19 cellular contexts compared by ENCODE assay signal in the genomic region with DNA sequence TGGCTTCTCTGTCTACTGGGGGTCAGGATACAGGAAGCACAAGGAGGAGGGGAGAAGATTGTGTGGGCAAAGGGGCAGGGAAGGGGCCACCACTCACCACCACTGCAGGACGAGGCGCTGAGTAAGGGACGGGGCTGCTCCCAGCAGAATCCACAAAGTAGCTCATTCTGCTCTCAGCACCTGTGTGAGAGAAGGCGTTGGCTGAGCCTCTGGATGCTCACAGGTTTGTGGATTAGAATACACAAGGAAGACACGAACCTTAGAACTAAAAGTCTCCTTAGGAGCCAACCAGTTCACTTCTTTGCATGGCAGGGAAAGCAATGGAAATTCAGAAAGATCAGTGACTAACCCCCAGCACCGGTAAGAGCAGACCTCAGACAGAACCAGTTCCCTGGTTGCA. TPM values are rescaled to one million over a fixed set of nuclear protein-coding genes. Genes with fewer than 3 reads are reported as not detected.
A peak's percentile ranks its signal among the peaks of the same experiment; 100 is the strongest.
DNase-seq lines count a peak whose midpoint lies in the region; ATAC-seq, FAIRE-seq and TF ChIP-seq lines count a peak whose summit lies in the region.
"Had no signal": no experiment of that assay in that cellular context is flagged by ENCODE, and none has a peak within 500 bp of the region (broad histone marks: within the 10 kb centered on the region; RNA-seq: fewer than 3 reads in every experiment).

No MANE protein-coding gene starts in this region.

- H3T11ph ChIP-seq in H9 (ENCODE audit: low read length): no peak overlapping the region

- H3K27me3 Mint-ChIP-seq in H9 (ENCODE audit: low read depth): no peaks in the 10 kb centered on the region

- H2BK20ac ChIP-seq in H9 (ENCODE audit: low read depth, low read length, poor library complexity, severe bottlenecking): no peak overlapping the region
- H2BK20ac ChIP-seq in H1 (ENCODE audit: low read length): peak overlapping the region; percentile 5; the same call in 1 of the 2 replicates

- CTCF ChIA-PET in H1 (lab: Charles Lee; ENCODE audit: partially characterized antibody): interaction anchor here (0.6 to 1.7 kb wide), 3 partner anchors 19 to 100 kb away, joined by 3 to 5 read pairs (median 3); no protein-coding TSS in a partner anchor

- H3K4me3 Mint-ChIP-seq in H9: no peak overlapping the region

- DNase-seq in H9 (peak; percentile 74), H1 (ENCODE audit: low read depth in 1 of 2, low spot score in 2 of 2) (no peak), sigmoid colon (peak; percentile 40), lower leg skin (ENCODE audit: low spot score in 2 of 2) (no peak)
- DNase-seq: C1 segment of cervical spinal cord; CD8-positive, alpha-beta memory T cell; DMS53; GOT3; NCI-H1417 treated with DMSO at 0.1 percent for 48 hours; NCI-H1930; NCI-H345; NCI-H524 treated with DMSO at 0.1 percent for 48 hours; Peyer's patch had no signal

- H3K9me3 Mint-ChIP-seq in H9: peaks cover 0 to 2% of the 10 kb centered on the region in 2 experiments; a peak in 1 of 5 replicates

- no peak for TF ChIP-seq POLR2A in H1 (IDR thresholded peaks at IDR 0.05; ENCODE audit: control extremely low read depth in 1 of 2, low read depth in 2 of 2, low read length in 2 of 2)
- no peak for TF ChIP-seq POLR2A in sigmoid colon (IDR thresholded peaks at IDR 0.05)
- no peak for TF ChIP-seq POLR2A in lower leg skin (IDR thresholded peaks at IDR 0.05)

- H4K20me1 ChIP-seq in BLaER1: no peaks in the 10 kb centered on the region
- H4K20me1 ChIP-seq in H9 (ENCODE audit: control insufficient read depth, insufficient read depth, insufficient read length): no peaks in the 10 kb centered on the region
- H4K20me1 ChIP-seq in H1 (replicated peaks in 1 of 2; ENCODE audit: control insufficient read depth in 1 of 2, insufficient read depth in 2 of 2, low read length in 2 of 2): no peaks in the 10 kb centered on the region

- H3K9me3 ChIP-seq in BLaER1 (peaks cover 7% of the 10 kb centered on the region; the same call in 1 of the 2 replicates), H9 (ENCODE audit: control insufficient read depth, low read depth, low read length) (no peaks in the 10 kb centered on the region), H1 (ENCODE audit: insufficient read depth in 2 of 2, low read depth in 1 of 2, low read length in 1 of 2) (no peaks in the 10 kb centered on the region), sigmoid colon (peaks cover 0 to 1% (median 0%) of the 10 kb centered on the region in 4 donors)
- H3K9me3 ChIP-seq: Peyer's patch, SJSA1 had no signal

- H4K5ac ChIP-seq in H9 (ENCODE audit: insufficient read length, low read depth, low read length) (no peak overlapping the region), H1 (ENCODE audit: insufficient read length, low read depth, low read length) (no peak overlapping the region)

- no peak for TF ChIP-seq EP300 in H1 (IDR thresholded peaks at IDR 0.05; ENCODE audit: borderline replicate concordance in 1 of 2, low read depth in 2 of 2, low read length in 2 of 2)
- no peak for TF ChIP-seq EP300 in sigmoid colon (IDR thresholded peaks at IDR 0.05)

- H3K23me2 ChIP-seq in H9 (ENCODE audit: insufficient read length, low read depth, low read length, poor library complexity, severe bottlenecking) (no peaks in the 10 kb centered on the region), H1 (ENCODE audit: low read depth, low read length) (no peaks in the 10 kb centered on the region; the same call in 1 of the 2 replicates)

- H3K4me1 Mint-ChIP-seq in H9: peaks cover 37 to 61% of the 10 kb centered on the region in 2 experiments

- H3K56ac ChIP-seq in H9 (ENCODE audit: insufficient read length, low read depth, low read length) (no peak overlapping the region), H1 (replicated peaks; ENCODE audit: insufficient read length, low read depth, low read length) (no peak overlapping the region)

- H3K27me3 ChIP-seq in BLaER1 (no peaks in the 10 kb centered on the region), H9 (ENCODE audit: insufficient read depth, low read length) (no peaks in the 10 kb centered on the region), H1 (replicated peaks in 1 of 4; ENCODE audit: control insufficient read depth in 3 of 4, extremely low read depth in 1 of 4, insufficient read depth in 3 of 4, low read length in 3 of 4) (no peaks in the 10 kb centered on the region), sigmoid colon (no peaks in the 10 kb centered on the region)
- H3K27me3 ChIP-seq: Peyer's patch, SJSA1 had no signal

- H2AFZ ChIP-seq in H9 (ENCODE audit: low read length) (no peak overlapping the region), H1 (ENCODE audit: low read length) (no peak overlapping the region)

- peaks cover 2% of the 10 kb centered on the region; the same call in 1 of the 2 replicates for H3K79me2 ChIP-seq in H9 (ENCODE audit: insufficient read depth, low read length)
- peaks cover 0 to 8% of the 10 kb centered on the region in 2 experiments; a peak in 2 of 4 replicates for H3K79me2 ChIP-seq in H1 (ENCODE audit: control insufficient read depth in 1 of 2, insufficient read depth in 2 of 2, low read length in 2 of 2)

- H2AK5ac ChIP-seq in H9 (ENCODE audit: insufficient read length, low read length) (no peak overlapping the region), H1 (ENCODE audit: low read depth, low read length) (peak overlapping the region; percentile 45; the same call in 1 of the 2 replicates)

- H2BK5ac ChIP-seq in H9 (ENCODE audit: insufficient read length, low read length) (no peak overlapping the region), H1 (ENCODE audit: low read depth, low read length) (no peak overlapping the region; the same call in 1 of the 2 replicates)

- no peaks in the 10 kb centered on the region for H3K79me1 ChIP-seq in H9 (ENCODE audit: insufficient read depth, low read depth, low read length, poor library complexity, severe bottlenecking)
- H3K79me1 ChIP-seq in H1 (ENCODE audit: low read depth, low read length): no peaks in the 10 kb centered on the region; the same call in 1 of the 2 replicates

- H2BK15ac ChIP-seq in H9 (ENCODE audit: low read depth, low read length) (no peak overlapping the region), H1 (ENCODE audit: low read length) (no peak overlapping the region)

- H3K18ac ChIP-seq in H9 (ENCODE audit: insufficient read length, low read depth, low read length): no peak overlapping the region
- H3K18ac ChIP-seq in H1 (ENCODE audit: extremely low read depth, low read length): no peak overlapping the region

- intact Hi-C loops in sigmoid colon (cut with DNase I): no loop called here
- intact Hi-C loops in lower leg skin (cut with DNase I; ENCODE audit: low total_unique reads): no loop called here

- H3K36me3 ChIP-seq in BLaER1 (no peaks in the 10 kb centered on the region), H1 (ENCODE audit: control insufficient read depth in 2 of 4, insufficient read depth in 4 of 4, low read length in 3 of 4) (no peaks in the 10 kb centered on the region), sigmoid colon (no peaks in the 10 kb centered on the region)
- H3K36me3 ChIP-seq: Peyer's patch, SJSA1 had no signal

- peaks cover 0 to 6% (median 2%) of the 10 kb centered on the region in 3 experiments; a peak in 3 of 7 replicates for H3K36me3 Mint-ChIP-seq in H9 (ENCODE audit: insufficient read depth in 1 of 3, low read depth in 3 of 3)

- H3K23ac ChIP-seq in H9 (ENCODE audit: insufficient read length, low read depth, low read length): no peak overlapping the region
- no peak overlapping the region for H3K23ac ChIP-seq in H1 (ENCODE audit: insufficient read length)

- H2BK12ac ChIP-seq in H9 (ENCODE audit: insufficient read length, low read depth, low read length) (no peak overlapping the region), H1 (ENCODE audit: low read depth, low read length) (no peak overlapping the region)

- H3K4me3 ChIP-seq in BLaER1: no peak overlapping the region
- no peak overlapping the region for H3K4me3 ChIP-seq in H1 (ENCODE audit: extremely low read depth in 1 of 4, insufficient read depth in 2 of 4, low read depth in 3 of 4, low read length in 4 of 4)
- no peak overlapping the region for H3K4me3 ChIP-seq in sigmoid colon
- H3K4me3 ChIP-seq in lower leg skin (ENCODE audit: low read depth, poor library complexity, severe bottlenecking): no peak overlapping the region
- H3K4me3 ChIP-seq: GM12878, Peyer's patch, SJSA1 had no signal

- H3K4ac ChIP-seq in H9 (ENCODE audit: low read depth, low read length): no peak overlapping the region
- H3K4ac ChIP-seq in H1 (replicated peaks; ENCODE audit: insufficient read length, low read depth, low read length): no peak overlapping the region

- H3K27ac ChIP-seq in BLaER1 (peak overlapping the region; percentile 45; the same call in 1 of the 2 replicates), H9 (ENCODE audit: insufficient read length, low read depth, low read length) (peak overlapping the region; percentile 0), H1 (ENCODE audit: low read depth, low read length) (no peak overlapping the region), sigmoid colon (no peak overlapping the region)
- H3K27ac ChIP-seq: Peyer's patch, SJSA1 had no signal

- H2BK120ac ChIP-seq in H9 (ENCODE audit: low read depth, low read length, poor library complexity, severe bottlenecking): no peak overlapping the region
- no peak overlapping the region for H2BK120ac ChIP-seq in H1 (replicated peaks; ENCODE audit: low read depth, low read length)

- WGBS in H9 (ENCODE audit: extremely low coverage, insufficient read length, low lambda C conversion rate): no CpG with 5 or more reads among the region's 6 CpGs
- 59% methylated on average over 6 of the region's 6 CpGs; no CpG with 5 or more reads in 1 of the 2 experiments for WGBS in H1 (ENCODE audit: extremely low coverage in 1 of 2, insufficient coverage in 1 of 2, insufficient read length in 1 of 2, insufficient replicate concordance in 2 of 2, low coverage in 1 of 2, low lambda C conversion rate in 2 of 2, missing lambda C conversion rate in 1 of 2), 2 experiments
- 89 to 93% methylated on average over 6 of the region's 6 CpGs for WGBS in sigmoid colon, 2 donors
- 93% methylated on average over 6 of the region's 6 CpGs for WGBS in lower leg skin, 2 donors

- no peak overlapping the region for H4K8ac ChIP-seq in H9 (replicated peaks; ENCODE audit: insufficient read length, low read depth, low read length)
- no peak overlapping the region for H4K8ac ChIP-seq in H1 (ENCODE audit: extremely low read depth, insufficient read depth, low read length)

- H3K4me1 ChIP-seq in BLaER1: peaks cover 95% of the 10 kb centered on the region
- H3K4me1 ChIP-seq in H9 (ENCODE audit: insufficient read depth, low read length): peaks cover 26% of the 10 kb centered on the region
- peaks cover 6 to 12% (median 8%) of the 10 kb centered on the region in 4 experiments for H3K4me1 ChIP-seq in H1 (replicated peaks in 1 of 4; ENCODE audit: control insufficient read depth in 3 of 4, insufficient read depth in 4 of 4, low read length in 3 of 4)
- peaks cover 0 to 10% (median 3%) of the 10 kb centered on the region in 4 donors for H3K4me1 ChIP-seq in sigmoid colon

- H3K4me2 ChIP-seq in BLaER1: peak overlapping the region; percentile 31; the same call in 1 of the 2 replicates
- H3K4me2 ChIP-seq in H9 (ENCODE audit: insufficient read depth, insufficient read length, low read length): no peak overlapping the region
- no peak overlapping the region for H3K4me2 ChIP-seq in H1 (ENCODE audit: insufficient read depth in 1 of 2, low read depth in 2 of 2, low read length in 2 of 2)

- peak overlapping the region; percentile 12 to 93 (median 71); a peak in 4 of 7 replicates for H3K27ac Mint-ChIP-seq in H9

- no peak overlapping the region for H3K14ac ChIP-seq in H9 (ENCODE audit: insufficient read depth, low read length)
- H3K14ac ChIP-seq in H1 (ENCODE audit: insufficient read length): no peak overlapping the region

- no peak for TF ChIP-seq RAD21 in H1 (IDR thresholded peaks at IDR 0.05 in 1 of 2, conservative IDR thresholded peaks at IDR 0.05 in 1 of 2; ENCODE audit: low read depth in 2 of 2, low read length in 2 of 2)

- ATAC-seq in HG02938 (IDR thresholded peaks at IDR 0.05; ENCODE audit: unreplicated experiment) (no peak), HG03095 (IDR thresholded peaks at IDR 0.05; ENCODE audit: unreplicated experiment) (no peak)

- H3K9ac ChIP-seq in BLaER1 (no peak overlapping the region), H9 (ENCODE audit: extremely low read depth, insufficient read length, low read length) (no peak overlapping the region), H1 (replicated peaks in 1 of 4; ENCODE audit: extremely low read depth in 1 of 4, low read depth in 3 of 4, low read length in 3 of 4) (no peak overlapping the region)

- peak; percentile 36 for FAIRE-seq in H1 (lab: Jason Lieb, UNC)
- FAIRE-seq: A204.1 had no signal

- POLR2A ChIA-PET in H1 (lab: Charles Lee; ENCODE audit: partially characterized antibody): interaction anchor here (0.8 to 1.7 kb wide), 2 partner anchors 10 to 13 kb away, joined by 3 to 5 read pairs; no protein-coding TSS in a partner anchor

- TF ChIP-seq CTCF in H9 (conservative IDR thresholded peaks at IDR 0.05): no peak
- TF ChIP-seq CTCF in H1 (IDR thresholded peaks at IDR 0.05; ENCODE audit: control extremely low read depth in 1 of 3, insufficient read depth in 1 of 3, low read depth in 1 of 3, low read length in 3 of 3): no peak
- no peak for TF ChIP-seq CTCF in sigmoid colon (IDR thresholded peaks at IDR 0.05)
- no peak for TF ChIP-seq CTCF in lower leg skin (IDR thresholded peaks at IDR 0.05)

- H4K91ac ChIP-seq in H9 (ENCODE audit: insufficient read length, low read depth, low read length): no peak overlapping the region
- H4K91ac ChIP-seq in H1 (replicated peaks; ENCODE audit: insufficient read length, low read length): no peak overlapping the region

RNA-seq across cellular contexts. Expression of a gene that starts 14.4 kb away (rescaled TPM):
- total RNA-seq in H9 (2021) (29.0 and 29.9 TPM in 2 replicates), sigmoid colon (10 to 100 TPM; 23.3 to 29.5 (median 25.3) TPM), lower leg skin (10 to 100 TPM; 20.6 to 38.7 (median 21.8) TPM)
- 33.7 and 35.3 TPM in 2 replicates for total RNA-seq in H1 (2021; fragmentation: NEBNext Ultra II Directional; extraction: Animal tissue kit (Norgen Biotek cat#: 25700))
- polyA plus RNA-seq in H1 (2011; rRNA removed) (10.0 and 10.7 TPM in 2 replicates), sigmoid colon (100 to 1,000 TPM in 1 of 3 donors, 10 to 100 TPM in 2; 12.5 to 122 (median 14.4) TPM)
- polyA plus RNA-seq in H1 (2011; cell fraction: cytosol; rRNA removed): 10.7 TPM
- polyA plus RNA-seq in H1 (2011; cell fraction: nucleus; rRNA removed): 9.4 TPM
- 10.8 to 21.3 TPM (median 13.8 TPM) in 4 replicates for polyA plus RNA-seq in H1 (2012, experiment 1 of 2)
- 2.2 TPM for polyA plus RNA-seq in H1 (2012, experiment 2 of 2)
- polyA plus RNA-seq in H1 (2013, experiment 1 of 2): 19.4 TPM
- polyA plus RNA-seq in H1 (2013, experiment 2 of 2): 18.6 TPM
- polyA minus RNA-seq in H1 (2011; rRNA and poly(A)+ RNA removed): 23.9 and 26.2 TPM in 2 replicates
- polyA minus RNA-seq in H1 (2011; cell fraction: cytosol; rRNA and poly(A)+ RNA removed): 8.1 TPM
- polyA minus RNA-seq in H1 (2011; cell fraction: nucleus; rRNA and poly(A)+ RNA removed): 26.0 TPM

Comparison
In these comparisons a context has a peak if more than half of its experiments do, and no peak if none do; other contexts are left out.
1. H3K27ac ChIP-seq: peak in BLaER1 (single experiment) and H9 (single experiment); none in H1 (single experiment) and sigmoid colon (0 of 4).
2. DNase-seq: peak in H9 (single experiment) and sigmoid colon (single experiment); none in H1 (0 of 2) and lower leg skin (0 of 2).